ENCODE assay signal across 14 cellular contexts in the genomic region with DNA sequence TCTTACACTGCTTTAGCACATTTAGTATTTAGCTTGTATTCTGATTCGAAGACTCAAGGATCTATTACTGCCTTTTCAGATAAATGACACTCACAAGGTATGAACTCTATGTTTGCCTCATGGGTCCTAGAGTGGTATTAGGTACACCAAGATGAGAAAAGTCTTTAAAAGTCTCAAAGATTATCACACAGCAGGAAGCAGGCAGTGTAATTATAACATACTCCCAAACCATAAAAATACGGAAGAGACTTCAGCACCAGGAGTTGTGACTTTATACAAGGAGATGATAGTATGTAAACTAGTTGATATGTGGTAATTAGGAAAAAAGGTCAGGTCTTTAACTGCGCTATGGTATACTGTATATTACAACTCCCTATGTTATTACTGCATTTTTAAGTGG. TPM values are rescaled to one million over a fixed set of nuclear protein-coding genes. Genes with fewer than 3 reads are reported as not detected.
DNase-seq lines count a peak whose midpoint lies in the region; ATAC-seq and TF ChIP-seq lines count a peak whose summit lies in the region.
"Had no signal": no experiment of that assay in that cellular context is flagged by ENCODE, and none has a peak within 500 bp of the region (broad histone marks: within the 10 kb centered on the region; RNA-seq: fewer than 3 reads in every experiment).

No MANE protein-coding gene starts in this region.

- H3K4me2 ChIP-seq in BLaER1, result peak overlapping the region; percentile 78

- CTCF ChIA-PET in CD4-positive, alpha-beta T cell (lab: Charles Lee), result no interaction called here

- no peaks in the 10 kb centered on the region for H3K9me3 Mint-ChIP-seq in CD4-positive, alpha-beta T cell
- no peaks in the 10 kb centered on the region for H3K9me3 Mint-ChIP-seq in immature natural killer cell

- H3K27me3 ChIP-seq in BLaER1, result no peaks in the 10 kb centered on the region
- H3K27me3 ChIP-seq in CD4-positive, alpha-beta T cell (ENCODE audit: control insufficient read depth, insufficient read depth, low read length), result no peaks in the 10 kb centered on the region
- H3K27me3 ChIP-seq: body of pancreas, SJCRH30 had no signal

- H3K36me3 ChIP-seq in BLaER1, result no peaks in the 10 kb centered on the region
- H3K36me3 ChIP-seq: SJCRH30 had no signal

- no peak for TF ChIP-seq CTCF in CD4-positive, alpha-beta T cell (IDR thresholded peaks at IDR 0.05)

- H3K4me3 Mint-ChIP-seq in CD4-positive, alpha-beta T cell, result peak overlapping the region; percentile 49
- H3K4me3 Mint-ChIP-seq in T-helper 17 cell (peak overlapping the region; percentile 22), immature natural killer cell (peak overlapping the region in 2 of 5 donors; percentile 7 to 8)

- no peaks in the 10 kb centered on the region for H3K27me3 Mint-ChIP-seq in CD4-positive, alpha-beta T cell
- H3K27me3 Mint-ChIP-seq in T-helper 17 cell (no peaks in the 10 kb centered on the region), immature natural killer cell (ENCODE audit: low read depth in 3 of 3) (peaks cover 0 to 2% (median 0%) of the 10 kb centered on the region in 3 donors)

- H3K4me1 ChIP-seq in BLaER1, result peaks cover 80% of the 10 kb centered on the region
- H3K4me1 ChIP-seq: body of pancreas had no signal

- no peaks in the 10 kb centered on the region for H3K36me3 Mint-ChIP-seq in CD4-positive, alpha-beta T cell (ENCODE audit: low read depth)
- peaks cover 1% of the 10 kb centered on the region for H3K36me3 Mint-ChIP-seq in T-helper 17 cell (ENCODE audit: low read depth)
- H3K36me3 Mint-ChIP-seq in immature natural killer cell, result peaks cover 0 to 4% (median 0%) of the 10 kb centered on the region in 3 donors

- peaks cover 68% of the 10 kb centered on the region for H3K4me1 Mint-ChIP-seq in CD4-positive, alpha-beta T cell (ENCODE audit: low read depth)
- peaks cover 58% of the 10 kb centered on the region for H3K4me1 Mint-ChIP-seq in T-helper 17 cell
- H3K4me1 Mint-ChIP-seq in immature natural killer cell, result peaks cover 27 to 32% of the 10 kb centered on the region in 2 donors

- DNase-seq in CD4-positive, alpha-beta T cell, result no peak
- DNase-seq in T-helper 17 cell (no peak), immature natural killer cell (no peak), NCI-H1930 (lab: John Stamatoyannopoulos, UW) (no peak), HPDE6-E6E7 (ENCODE audit: extremely low spot score) (no peak), ecto neural progenitor cell (ENCODE audit: low spot score) (no peak), AML-193 (lab: John Stamatoyannopoulos, UW) (no peak)
- DNase-seq: body of pancreas; hypothalamus; NK-92 treated with Interleukin-12 subunit alpha and Interleukin-12 subunit beta, amount 100 ng/mL, for 24 hours; SJCRH30; trophoblast cell had no signal

- peaks cover 19% of the 10 kb centered on the region for H3K9me3 ChIP-seq in BLaER1
- H3K9me3 ChIP-seq in CD4-positive, alpha-beta T cell (ENCODE audit: control insufficient read depth, low read length), result no peaks in the 10 kb centered on the region
- no peaks in the 10 kb centered on the region for H3K9me3 ChIP-seq in T-helper 17 cell (ENCODE audit: control insufficient read depth, low read length, poor library complexity, severe bottlenecking)
- H3K9me3 ChIP-seq: SJCRH30 had no signal

- peak overlapping the region; percentile 88 for H3K9ac ChIP-seq in BLaER1

- no peak for ATAC-seq in CD4-positive, alpha-beta T cell (ENCODE audit: poor library complexity)
- no peak for ATAC-seq in T-helper 17 cell
- ATAC-seq: body of pancreas had no signal

- peak overlapping the region; percentile 3; the same call in 1 of the 2 replicates for H3K4me3 ChIP-seq in BLaER1
- H3K4me3 ChIP-seq: body of pancreas, SJCRH30 had no signal

- H3K27ac Mint-ChIP-seq in CD4-positive, alpha-beta T cell, result peak overlapping the region; percentile 62
- H3K27ac Mint-ChIP-seq in T-helper 17 cell, result peak overlapping the region; percentile 85
- H3K27ac Mint-ChIP-seq in immature natural killer cell, result peak overlapping the region in 5 of 6 donors; percentile 9 to 67 (median 24)

- POLR2A ChIA-PET in CD4-positive, alpha-beta T cell (lab: Charles Lee), result interaction anchor here (1.8 to 6.1 kb wide), 4 partner anchors 12 to 96 kb away, joined by 5 to 104 read pairs (median 19); partner anchors contain the start of gene RCSD1

- H4K20me1 ChIP-seq in BLaER1, result no peaks in the 10 kb centered on the region

- H3K27ac ChIP-seq in BLaER1, result peak overlapping the region; percentile 98
- H3K27ac ChIP-seq in CD4-positive, alpha-beta T cell (ENCODE audit: low read depth, low read length), result no peak overlapping the region
- H3K27ac ChIP-seq: body of pancreas, SJCRH30 had no signal

- intact Hi-C loops in CD4-positive, alpha-beta T cell (cut with DNase I, micrococcal nuclease), result no loop called here

RNA-seq across cellular contexts. Expression of gene RCSD1, which starts 11.2 kb away (rescaled TPM):
- 10 to 100 TPM; 42.3 to 44.6 TPM for total RNA-seq in CD4-positive, alpha-beta T cell
- total RNA-seq in T-helper 17 cell, result 100 to 1,000 TPM in 1 of 2 donors, 10 to 100 TPM in 1; 88.0 to 101 TPM
- 100 to 1,000 TPM in 2 of 3 donors, 10 to 100 TPM in 1; 96.2 to 179 (median 129) TPM for polyA plus RNA-seq in immature natural killer cell
- total RNA-seq: HT-29 had no signal

Comparison
In these comparisons a context has a peak if more than half of its experiments do, and no peak if none do; other contexts are left out.
1. H3K27ac Mint-ChIP-seq: peak in every context shown above with its lines; median percentile 85 in T-helper 17 cell; 62 in CD4-positive, alpha-beta T cell; 24 in immature natural killer cell.